8 cellular contexts compared by ENCODE assay signal in genomic region chrX:153411255-153411987, GRCh38. TPM values are rescaled to one million over a fixed set of nuclear protein-coding genes. Genes with fewer than 3 reads are reported as not detected.
DNase-seq lines count a peak whose midpoint lies in the region; ATAC-seq and TF ChIP-seq lines count a peak whose summit lies in the region.

A gene with protein sequence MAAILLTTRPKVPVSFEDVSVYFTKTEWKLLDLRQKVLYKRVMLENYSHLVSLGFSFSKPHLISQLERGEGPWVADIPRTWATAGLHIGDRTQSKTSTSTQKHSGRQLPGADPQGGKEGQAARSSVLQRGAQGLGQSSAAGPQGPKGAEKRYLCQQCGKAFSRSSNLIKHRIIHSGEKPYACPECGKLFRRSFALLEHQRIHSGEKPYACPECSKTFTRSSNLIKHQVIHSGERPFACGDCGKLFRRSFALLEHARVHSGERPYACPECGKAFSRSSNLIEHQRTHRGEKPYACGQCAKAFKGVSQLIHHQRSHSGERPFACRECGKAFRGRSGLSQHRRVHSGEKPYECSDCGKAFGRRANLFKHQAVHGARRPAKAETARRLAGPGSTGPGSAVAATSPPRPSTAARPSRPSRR (plus strand): TSS chrX:153411472. CDS start chrX:153418323, 6,851 bp downstream.

- peaks cover 5 to 16% (median 8%) of the 10 kb centered on the region in 10 experiments; a peak in 16 of 20 replicates for H3K4me1 ChIP-seq in BLaER1 treated with 17β-estradiol and CSF1 and Interleukin-3, amounts not matched to agents 10 nM and 100 nM
- peaks cover 0 to 4% (median 0%) of the 10 kb centered on the region in 4 donors for H3K4me1 ChIP-seq in Peyer's patch

- peaks cover 0 to 40% (median 0%) of the 10 kb centered on the region in 11 experiments; a peak in 8 of 22 replicates for H4K20me1 ChIP-seq in BLaER1 treated with 17β-estradiol and CSF1 and Interleukin-3, amounts not matched to agents 10 nM and 100 nM

- TF ChIP-seq CTCF in Peyer's patch (IDR thresholded peaks at IDR 0.05): no peak
- no peak for TF ChIP-seq CTCF in astrocyte of the spinal cord (IDR thresholded peaks at IDR 0.05; ENCODE audit: low read depth, low read length)

- TF ChIP-seq POLR2A in Peyer's patch (IDR thresholded peaks at IDR 0.05): no peak

- H3K9me3 ChIP-seq in BLaER1 treated with 17β-estradiol and CSF1 and Interleukin-3, amounts not matched to agents 10 nM and 100 nM (replicated peaks in 1 of 11): peaks cover 0 to 15% (median 0%) of the 10 kb centered on the region in 11 experiments; a peak in 3 of 22 replicates
- no peaks in the 10 kb centered on the region for H3K9me3 ChIP-seq in Peyer's patch

- H3K4me2 ChIP-seq in BLaER1 treated with 17β-estradiol and CSF1 and Interleukin-3, amounts not matched to agents 10 nM and 100 nM: peak within 1 kb of the TSS; percentile 56 to 86 (median 71)

- H3K27ac ChIP-seq in BLaER1 treated with 17β-estradiol and CSF1 and Interleukin-3, amounts not matched to agents 10 nM and 100 nM: peak within 1 kb of the TSS in 1 of 11 experiments; percentile 17; a peak in 1 of 22 replicates
- H3K27ac ChIP-seq in Peyer's patch: peak within 1 kb of the TSS in 1 of 4 donors; percentile 62

- H3K4me3 ChIP-seq in BLaER1 treated with 17β-estradiol and CSF1 and Interleukin-3, amounts not matched to agents 10 nM and 100 nM: peak within 1 kb of the TSS; percentile 31 to 66 (median 46); a peak in 18 of 20 replicates
- H3K4me3 ChIP-seq in Peyer's patch (peak within 1 kb of the TSS; percentile 52 to 55 (median 52)), astrocyte of the spinal cord (ENCODE audit: low read depth, low read length) (peak within 1 kb of the TSS; percentile 30)

- in situ Hi-C loops in astrocyte of the spinal cord (cut with HindIII; ENCODE audit: low sequenced_read_pairs): no loop called here

- DNase-seq in Peyer's patch: peak in 2 of 3 donors; percentile 31 to 67
- no peak for DNase-seq in astrocyte of the spinal cord (ENCODE audit: low read depth, low spot score)
- DNase-seq in left colon: peak in 1 of 2 donors; percentile 41
- peak; percentile 1 for DNase-seq in stimulated activated CD8-positive, alpha-beta memory T cell treated with anti-CD3 and anti-CD28 coated beads, Interleukin-12 subunit alpha, Interleukin-12 subunit beta, amount 100 ng/mL, for 24 hours (ENCODE audit: extremely low read depth)
- no peak for DNase-seq in T1000 (lab: John Stamatoyannopoulos, UW)
- DNase-seq in 8988T: no peak

- ATAC-seq in GM21786 (IDR thresholded peaks at IDR 0.05; ENCODE audit: unreplicated experiment): peak; percentile 50
- peak; percentile 46 for ATAC-seq in left colon

- H3K9ac ChIP-seq in BLaER1 treated with 17β-estradiol and CSF1 and Interleukin-3, amounts not matched to agents 10 nM and 100 nM: peak within 1 kb of the TSS in 7 of 11 experiments; percentile 9 to 68 (median 37); a peak in 7 of 22 replicates

- intact Hi-C loops in left colon (cut with DNase I, micrococcal nuclease): no loop called here

- peaks cover 57 to 99% (median 85%) of the 10 kb centered on the region in 11 experiments for H3K27me3 ChIP-seq in BLaER1 treated with 17β-estradiol and CSF1 and Interleukin-3, amounts not matched to agents 10 nM and 100 nM
- H3K27me3 ChIP-seq in Peyer's patch: no peaks in the 10 kb centered on the region

- no peaks in the 10 kb centered on the region for H3K36me3 ChIP-seq in BLaER1 treated with 17β-estradiol and CSF1 and Interleukin-3, amounts not matched to agents 10 nM and 100 nM
- no peaks in the 10 kb centered on the region for H3K36me3 ChIP-seq in Peyer's patch

RNA-seq across cellular contexts. Expression of the gene that starts here (rescaled TPM):
- total RNA-seq in Peyer's patch (1 to 10 TPM in 1 of 4 donors, under 1 TPM in 3; 0.19 to 2.3 (median 0.81) TPM), left colon (under 1 TPM; 0.18 to 0.50 TPM)

Comparison
In these comparisons a context has a peak if more than half of its experiments do, and no peak if none do; other contexts are left out.
1. Peak in ATAC-seq in left colon; RNA of the gene not detected or under 1 TPM.
2. DNase-seq: peak in Peyer's patch (2 of 3) and stimulated activated CD8-positive, alpha-beta memory T cell treated with anti-CD3 and anti-CD28 coated beads, Interleukin-12 subunit alpha, Interleukin-12 subunit beta, amount 100 ng/mL, for 24 hours (single experiment); none in astrocyte of the spinal cord (single experiment), T1000 (single experiment) and 8988T (single experiment).
3. Peak in every context shown above with its lines, with median percentiles within 50 percentile points of each other: H3K4me3 ChIP-seq.